In the genomic region with DNA sequence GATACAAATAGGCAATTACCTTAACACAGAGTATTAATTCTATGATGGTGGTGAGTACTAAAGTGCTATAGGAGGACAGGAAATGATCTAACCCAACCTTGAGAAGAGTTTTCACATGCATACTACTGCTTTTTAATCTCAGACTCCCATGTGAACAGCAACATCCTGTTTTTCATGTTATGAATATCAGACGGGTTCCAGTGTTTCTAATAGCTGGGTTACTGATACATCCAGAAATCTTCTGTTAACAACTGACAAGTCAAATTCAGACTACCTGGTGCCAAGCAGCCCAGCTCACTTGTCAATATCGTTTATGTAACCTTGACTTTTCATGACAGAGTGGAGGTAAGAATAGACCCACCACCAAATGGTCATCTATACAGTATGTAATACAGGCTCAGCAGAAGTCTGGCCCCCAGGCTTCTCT, we compare ENCODE assay signal across 13 cellular contexts.
DNase-seq lines count a peak whose midpoint lies in the region; ATAC-seq and FAIRE-seq lines count a peak whose summit lies in the region.
"Had no signal": no experiment of that assay in that cellular context is flagged by ENCODE, and none has a peak within 500 bp of the region (broad histone marks: within the 10 kb centered on the region; RNA-seq: fewer than 3 reads in every experiment).

No MANE protein-coding gene starts in this region.

- H3K4me3 ChIP-seq in subcutaneous abdominal adipose tissue (ENCODE audit: low read depth in 1 of 5, low read length in 5 of 5): no peak overlapping the region

- peaks cover 0 to 7% (median 2%) of the 10 kb centered on the region in 5 donors for H3K4me1 ChIP-seq in subcutaneous abdominal adipose tissue (ENCODE audit: control insufficient read depth in 5 of 5, insufficient read depth in 5 of 5, low read length in 5 of 5)

- H3K27me3 ChIP-seq in subcutaneous abdominal adipose tissue (ENCODE audit: control insufficient read depth in 5 of 5, insufficient read depth in 4 of 5, low read length in 5 of 5): no peaks in the 10 kb centered on the region

- no peak overlapping the region for H3K9ac ChIP-seq in subcutaneous abdominal adipose tissue (ENCODE audit: low read length in 5 of 5)

- H3K9me3 ChIP-seq in subcutaneous abdominal adipose tissue (ENCODE audit: control insufficient read depth in 5 of 5, low read length in 5 of 5): no peaks in the 10 kb centered on the region

- FAIRE-seq in GM19239 (lab: Jason Lieb, UNC): peak; percentile 91

- ATAC-seq in HG02642 (IDR thresholded peaks at IDR 0.05; ENCODE audit: poor library complexity, unreplicated experiment): peak; percentile 67
- peak; percentile 67 for ATAC-seq in HG03442 (IDR thresholded peaks at IDR 0.05; ENCODE audit: unreplicated experiment)
- no peak for ATAC-seq in left lobe of liver

- DNase-seq in GM19239 (ENCODE audit: insufficient read length, low spot score) (no peak), left lobe of liver (ENCODE audit: low spot score) (no peak), globus pallidus (ENCODE audit: low spot score) (no peak), HT-29 (ENCODE audit: low spot score) (no peak), C1 segment of cervical spinal cord (lab: John Stamatoyannopoulos, UW) (no peak)
- DNase-seq: activated T-cell treated with anti-CD3 and anti-CD28 coated beads for 4 hours, DMS153, foreskin fibroblast, GOT3, midbrain had no signal

- H3K36me3 ChIP-seq in subcutaneous abdominal adipose tissue (ENCODE audit: control insufficient read depth in 5 of 5, insufficient read depth in 5 of 5, low read length in 5 of 5): no peaks in the 10 kb centered on the region

- peak overlapping the region; percentile 18 for H3K27ac ChIP-seq in subcutaneous abdominal adipose tissue (ENCODE audit: low read depth, low read length)
